Comparison of ENCODE assay signal across 9 cellular contexts in genomic region chr2:224408676-224409075, GRCh38. TPM values are rescaled to one million over a fixed set of nuclear protein-coding genes. Genes with fewer than 3 reads are reported as not detected.
"Had no signal": no experiment of that assay in that cellular context is flagged by ENCODE, and none has a peak within 500 bp of the region (broad histone marks: within the 10 kb centered on the region; RNA-seq: fewer than 3 reads in every experiment).

No MANE protein-coding gene starts in this region.

- H3K4me3 ChIP-seq: K562 had no signal

- DNase-seq: IMR-90, KBM-7 had no signal

- FAIRE-seq: HepG2, HTR-8/SVneo, K562 had no signal

- H3K27ac ChIP-seq: HL-60 had no signal

RNA-seq across cellular contexts. Expression of gene FAM124B, which starts 6.8 kb away (rescaled TPM):
- total RNA-seq: HepG2, HT-29, HT1080, IMR-90 had no signal
- polyA plus RNA-seq: HepG2, IgD-negative memory B cell, IMR-90 had no signal
